In the genomic region with DNA sequence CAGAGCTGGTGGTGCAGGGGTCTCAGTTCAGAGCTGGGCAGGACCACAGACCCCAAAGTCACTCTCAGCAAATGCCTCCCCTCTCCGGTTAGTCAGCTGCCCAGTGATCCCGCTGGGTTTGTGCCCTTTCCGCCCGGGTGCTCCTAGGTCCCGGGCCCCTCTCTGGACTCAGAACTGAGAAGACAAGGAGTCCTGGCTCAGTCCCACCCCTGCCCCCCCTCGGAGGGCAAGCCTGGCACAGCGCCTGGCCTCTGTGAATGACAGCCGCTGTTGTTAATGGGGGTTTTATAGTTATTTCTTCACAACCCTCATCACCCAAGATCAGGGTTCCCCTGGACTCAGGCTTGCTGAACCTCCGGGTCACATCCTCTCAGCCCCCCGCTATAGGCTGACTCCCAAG, we compare ENCODE assay signal across 2 cellular contexts.
A peak's percentile ranks its signal among the peaks of the same experiment; 100 is the strongest.
TF ChIP-seq lines count a peak whose summit lies in the region.

No MANE protein-coding gene starts in this region.

TF ChIP-seq in IMR-90, 13 proteins besides CTCF, POLR2A, EP300 and RAD21:
- TF ChIP-seq BHLHE40 (IDR thresholded peaks at IDR 0.05; ENCODE audit: low read depth, low read length) = no peak
- no peak for TF ChIP-seq MXI1 (IDR thresholded peaks at IDR 0.05; ENCODE audit: borderline replicate concordance, low read depth, low read length)
- TF ChIP-seq RFX5 (IDR thresholded peaks at IDR 0.05; ENCODE audit: low read depth, low read length) = no peak
- TF ChIP-seq NFE2L2 (IDR thresholded peaks at IDR 0.05; ENCODE audit: low read depth, low read length) = no peak
- no peak for TF ChIP-seq FOS (IDR thresholded peaks at IDR 0.05; ENCODE audit: low read depth, low read length)
- TF ChIP-seq RCOR1 (IDR thresholded peaks at IDR 0.05; ENCODE audit: insufficient replicate concordance, low read length) = no peak
- TF ChIP-seq SMC3 (IDR thresholded peaks at IDR 0.05; ENCODE audit: low read depth, low read length) = no peak
- TF ChIP-seq CEBPB (IDR thresholded peaks at IDR 0.05; ENCODE audit: low read depth, low read length) = no peak
- no peak for TF ChIP-seq CHD1 (IDR thresholded peaks at IDR 0.05; ENCODE audit: low read depth, low read length)
- TF ChIP-seq MAZ (IDR thresholded peaks at IDR 0.05; ENCODE audit: borderline replicate concordance, low read depth, low read length) = no peak
- TF ChIP-seq, protein P1, sequence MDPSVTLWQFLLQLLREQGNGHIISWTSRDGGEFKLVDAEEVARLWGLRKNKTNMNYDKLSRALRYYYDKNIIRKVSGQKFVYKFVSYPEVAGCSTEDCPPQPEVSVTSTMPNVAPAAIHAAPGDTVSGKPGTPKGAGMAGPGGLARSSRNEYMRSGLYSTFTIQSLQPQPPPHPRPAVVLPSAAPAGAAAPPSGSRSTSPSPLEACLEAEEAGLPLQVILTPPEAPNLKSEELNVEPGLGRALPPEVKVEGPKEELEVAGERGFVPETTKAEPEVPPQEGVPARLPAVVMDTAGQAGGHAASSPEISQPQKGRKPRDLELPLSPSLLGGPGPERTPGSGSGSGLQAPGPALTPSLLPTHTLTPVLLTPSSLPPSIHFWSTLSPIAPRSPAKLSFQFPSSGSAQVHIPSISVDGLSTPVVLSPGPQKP (IDR thresholded peaks at IDR 0.05; ENCODE audit: borderline replicate concordance, low read depth, low read length) = no peak

TF ChIP-seq in WTC11, 78 proteins besides CTCF, POLR2A, EP300 and RAD21:
- TF ChIP-seq, protein P2, sequence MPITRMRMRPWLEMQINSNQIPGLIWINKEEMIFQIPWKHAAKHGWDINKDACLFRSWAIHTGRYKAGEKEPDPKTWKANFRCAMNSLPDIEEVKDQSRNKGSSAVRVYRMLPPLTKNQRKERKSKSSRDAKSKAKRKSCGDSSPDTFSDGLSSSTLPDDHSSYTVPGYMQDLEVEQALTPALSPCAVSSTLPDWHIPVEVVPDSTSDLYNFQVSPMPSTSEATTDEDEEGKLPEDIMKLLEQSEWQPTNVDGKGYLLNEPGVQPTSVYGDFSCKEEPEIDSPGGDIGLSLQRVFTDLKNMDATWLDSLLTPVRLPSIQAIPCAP (CRISPR knock-in tag; IDR thresholded peaks at IDR 0.05) = no peak
- TF ChIP-seq CBFB (CRISPR knock-in tag; IDR thresholded peaks at IDR 0.05; ENCODE audit: low read depth) = no peak
- no peak for TF ChIP-seq MXD4 (CRISPR knock-in tag; IDR thresholded peaks at IDR 0.05; ENCODE audit: borderline replicate concordance)
- no peak for TF ChIP-seq AR (CRISPR knock-in tag; IDR thresholded peaks at IDR 0.05)
- TF ChIP-seq ZNF121 (CRISPR knock-in tag; IDR thresholded peaks at IDR 0.05) = peak; percentile 48; the same call in 1 of the 2 replicates
TF ChIP-seq in WTC11: peak in this region for 1.
